In the genomic region with DNA sequence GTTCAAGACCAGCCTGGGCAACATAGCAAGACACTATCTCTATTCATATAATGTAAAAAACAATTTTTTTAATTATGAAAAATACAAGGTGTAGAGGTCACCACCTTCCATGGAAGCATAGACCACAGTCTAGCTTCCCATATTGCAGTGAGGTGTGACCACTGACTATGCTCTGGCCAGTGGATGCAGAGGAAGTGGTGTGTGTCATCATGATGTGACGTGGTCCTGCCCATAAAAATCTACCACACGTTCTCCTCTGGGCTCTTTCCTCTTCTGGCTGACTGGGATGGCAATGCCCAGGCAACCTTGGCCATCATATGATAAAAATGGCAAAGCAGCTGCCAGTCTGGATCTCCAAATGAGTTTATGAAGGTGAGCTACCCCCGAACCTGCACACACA, we compare ENCODE assay signal across 1 cellular context.
TF ChIP-seq lines count a peak whose summit lies in the region.

No MANE protein-coding gene starts in this region.

TF ChIP-seq in GM23338, 12 proteins besides CTCF, POLR2A, EP300 and RAD21 (continued from another document):
- TF ChIP-seq STAT1 (IDR thresholded peaks at IDR 0.05; ENCODE audit: unreplicated experiment) = no peak
- TF ChIP-seq, protein P1, sequence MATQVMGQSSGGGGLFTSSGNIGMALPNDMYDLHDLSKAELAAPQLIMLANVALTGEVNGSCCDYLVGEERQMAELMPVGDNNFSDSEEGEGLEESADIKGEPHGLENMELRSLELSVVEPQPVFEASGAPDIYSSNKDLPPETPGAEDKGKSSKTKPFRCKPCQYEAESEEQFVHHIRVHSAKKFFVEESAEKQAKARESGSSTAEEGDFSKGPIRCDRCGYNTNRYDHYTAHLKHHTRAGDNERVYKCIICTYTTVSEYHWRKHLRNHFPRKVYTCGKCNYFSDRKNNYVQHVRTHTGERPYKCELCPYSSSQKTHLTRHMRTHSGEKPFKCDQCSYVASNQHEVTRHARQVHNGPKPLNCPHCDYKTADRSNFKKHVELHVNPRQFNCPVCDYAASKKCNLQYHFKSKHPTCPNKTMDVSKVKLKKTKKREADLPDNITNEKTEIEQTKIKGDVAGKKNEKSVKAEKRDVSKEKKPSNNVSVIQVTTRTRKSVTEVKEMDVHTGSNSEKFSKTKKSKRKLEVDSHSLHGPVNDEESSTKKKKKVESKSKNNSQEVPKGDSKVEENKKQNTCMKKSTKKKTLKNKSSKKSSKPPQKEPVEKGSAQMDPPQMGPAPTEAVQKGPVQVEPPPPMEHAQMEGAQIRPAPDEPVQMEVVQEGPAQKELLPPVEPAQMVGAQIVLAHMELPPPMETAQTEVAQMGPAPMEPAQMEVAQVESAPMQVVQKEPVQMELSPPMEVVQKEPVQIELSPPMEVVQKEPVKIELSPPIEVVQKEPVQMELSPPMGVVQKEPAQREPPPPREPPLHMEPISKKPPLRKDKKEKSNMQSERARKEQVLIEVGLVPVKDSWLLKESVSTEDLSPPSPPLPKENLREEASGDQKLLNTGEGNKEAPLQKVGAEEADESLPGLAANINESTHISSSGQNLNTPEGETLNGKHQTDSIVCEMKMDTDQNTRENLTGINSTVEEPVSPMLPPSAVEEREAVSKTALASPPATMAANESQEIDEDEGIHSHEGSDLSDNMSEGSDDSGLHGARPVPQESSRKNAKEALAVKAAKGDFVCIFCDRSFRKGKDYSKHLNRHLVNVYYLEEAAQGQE (IDR thresholded peaks at IDR 0.05; ENCODE audit: unreplicated experiment) = no peak
- no peak for TF ChIP-seq EZH2 (IDR thresholded peaks at IDR 0.05; ENCODE audit: low read depth, unreplicated experiment)
- TF ChIP-seq ZNF331 (CRISPR knock-in tag; IDR thresholded peaks at IDR 0.05; ENCODE audit: low read depth) = no peak
- no peak for TF ChIP-seq ZNF114 (CRISPR knock-in tag; IDR thresholded peaks at IDR 0.05)
- TF ChIP-seq JUNB (IDR thresholded peaks at IDR 0.05; ENCODE audit: unreplicated experiment) = no peak
TF ChIP-seq in GM23338: peak in this region for 0.
